In genomic region chr12:22264380-22264779, GRCh38 we compare ENCODE assay signal across 17 cellular contexts.
DNase-seq lines count a peak whose midpoint lies in the region; ATAC-seq, FAIRE-seq and TF ChIP-seq lines count a peak whose summit lies in the region.
"Had no signal": no experiment of that assay in that cellular context is flagged by ENCODE, and none has a peak within 500 bp of the region (broad histone marks: within the 10 kb centered on the region; RNA-seq: fewer than 3 reads in every experiment).

No MANE protein-coding gene starts in this region.

- H2BK5ac ChIP-seq in IMR-90 (ENCODE audit: low read depth, low read length, poor library complexity, severe bottlenecking): no peak overlapping the region

- H3K9me3 ChIP-seq in A549: no peaks in the 10 kb centered on the region
- H3K9me3 ChIP-seq in IMR-90 (ENCODE audit: control insufficient read depth, insufficient read depth, low read length): no peaks in the 10 kb centered on the region
- no peaks in the 10 kb centered on the region for H3K9me3 ChIP-seq in endodermal cell (ENCODE audit: control insufficient read depth, low read length)
- H3K9me3 ChIP-seq in neural progenitor cell (ENCODE audit: low read depth): no peaks in the 10 kb centered on the region
- H3K9me3 ChIP-seq: BE2C, Caco-2 had no signal

- no peak overlapping the region for H2AK9ac ChIP-seq in IMR-90 (replicated peaks; ENCODE audit: low read depth, low read length, poor library complexity)

- no peak overlapping the region for H2AFZ ChIP-seq in IMR-90 (replicated peaks; ENCODE audit: low read length, poor library complexity)
- H2AFZ ChIP-seq in neural progenitor cell (replicated peaks): no peak overlapping the region
- H2AFZ ChIP-seq: GM23248 had no signal

- TF ChIP-seq POLR2A in A549 (IDR thresholded peaks at IDR 0.05; ENCODE audit: low read length) (no peak), IMR-90 (IDR thresholded peaks at IDR 0.05; ENCODE audit: low read depth, low read length) (no peak)

- H3K4me3 Mint-ChIP-seq in endodermal cell (no peak overlapping the region), neural progenitor cell (no peak overlapping the region)
- H3K4me3 Mint-ChIP-seq: CD4-positive, CD25-positive, alpha-beta regulatory T cell had no signal

- H3K27me3 ChIP-seq in IMR-90 (ENCODE audit: control insufficient read depth, insufficient read depth, low read length) (no peaks in the 10 kb centered on the region), endodermal cell (ENCODE audit: control insufficient read depth, insufficient read depth, low read length, poor library complexity, severe bottlenecking) (no peaks in the 10 kb centered on the region), neural progenitor cell (no peaks in the 10 kb centered on the region)

- TF ChIP-seq CTCF in A549 (IDR thresholded peaks at IDR 0.05) (no peak), IMR-90 (conservative IDR thresholded peaks at IDR 0.05; ENCODE audit: low read depth, low read length) (no peak), endodermal cell (conservative IDR thresholded peaks at IDR 0.05) (no peak), neural progenitor cell (IDR thresholded peaks at IDR 0.05) (no peak)

- no peak overlapping the region for H3K56ac ChIP-seq in IMR-90 (ENCODE audit: extremely low read depth, insufficient read depth, low read length)

- CTCF ChIA-PET in A549 (lab: Yijun Ruan, JAX) (no interaction called here), IMR-90 (lab: Yijun Ruan, JAX) (interaction anchor here (1.8 kb wide), 1 partner anchor 11 kb away, joined by 5 read pairs; no protein-coding TSS in a partner anchor)

- no peak overlapping the region for H3K23ac ChIP-seq in IMR-90 (ENCODE audit: low read depth, low read length)

- no peaks in the 10 kb centered on the region for H3K79me1 ChIP-seq in IMR-90 (ENCODE audit: low read depth in 1 of 2, low read length in 2 of 2)

- H3F3A ChIP-seq in neural progenitor cell (ENCODE audit: low read depth): no peaks in the 10 kb centered on the region

- no peak overlapping the region for H3K14ac ChIP-seq in IMR-90 (replicated peaks; ENCODE audit: low read depth, low read length)

- H4K91ac ChIP-seq in IMR-90 (ENCODE audit: insufficient read depth, low read depth, low read length): no peak overlapping the region

- peaks cover 3% of the 10 kb centered on the region for H3K9me1 ChIP-seq in IMR-90 (ENCODE audit: insufficient read depth, low read length)

- no peak overlapping the region for H2BK120ac ChIP-seq in IMR-90 (ENCODE audit: low read depth, low read length)

- peaks cover 7% of the 10 kb centered on the region; the same call in 1 of the 3 replicates for H3K4me1 ChIP-seq in A549
- peaks cover 3% of the 10 kb centered on the region for H3K4me1 ChIP-seq in IMR-90 (ENCODE audit: control insufficient read depth, insufficient read depth, low read length)
- no peaks in the 10 kb centered on the region for H3K4me1 ChIP-seq in endodermal cell (ENCODE audit: control insufficient read depth, insufficient read depth, low read length)
- peaks cover 5% of the 10 kb centered on the region for H3K4me1 ChIP-seq in neural progenitor cell
- H3K4me1 ChIP-seq: BE2C, Caco-2 had no signal

- dilution Hi-C loops in IMR-90 (cut with HindIII; ENCODE audit: low sequenced_read_pairs, unreplicated experiment): no loop called here

- H3K27ac ChIP-seq in A549 (no peak overlapping the region), IMR-90 (ENCODE audit: insufficient read depth, low read length) (no peak overlapping the region), endodermal cell (ENCODE audit: low read depth, low read length) (peak overlapping the region; percentile 29), neural progenitor cell (no peak overlapping the region)
- H3K27ac ChIP-seq: GM23248 had no signal

- POLR2A ChIA-PET in A549 (lab: Yijun Ruan, JAX): no interaction called here
- POLR2A ChIA-PET in IMR-90 (lab: Charles Lee; ENCODE audit: unreplicated experiment): no interaction called here

- H3K36me3 Mint-ChIP-seq in endodermal cell (ENCODE audit: low read depth) (no peaks in the 10 kb centered on the region), neural progenitor cell (no peaks in the 10 kb centered on the region)

- FAIRE-seq in A549 (lab: Jason Lieb, UNC): no peak
- FAIRE-seq: G401.6, GM12891, GM19239, H54 had no signal

- no peak overlapping the region for H3K4ac ChIP-seq in IMR-90 (ENCODE audit: low read depth, low read length)

- in situ Hi-C loops in IMR-90 (cut with MboI; ENCODE audit: low sequenced_read_pairs): no loop called here

- ATAC-seq in A549 (no peak), IMR-90 (ENCODE audit: low read depth) (no peak)

- no peak overlapping the region for H3K4me3 ChIP-seq in A549
- H3K4me3 ChIP-seq in IMR-90 (ENCODE audit: insufficient read depth, low read depth, low read length): no peak overlapping the region
- no peak overlapping the region for H3K4me3 ChIP-seq in endodermal cell (ENCODE audit: low read length)
- H3K4me3 ChIP-seq in neural progenitor cell: no peak overlapping the region
- H3K4me3 ChIP-seq: GM23248 had no signal

- H2BK15ac ChIP-seq in IMR-90 (ENCODE audit: low read depth, low read length): no peak overlapping the region

- H3K4me2 ChIP-seq in A549 (no peak overlapping the region), IMR-90 (ENCODE audit: low read depth, low read length) (no peak overlapping the region), neural progenitor cell (no peak overlapping the region)

- no peak overlapping the region for H4K8ac ChIP-seq in IMR-90 (ENCODE audit: low read depth in 2 of 2, low read length in 2 of 2)

- H3K9me3 Mint-ChIP-seq in endodermal cell (peaks cover 2% of the 10 kb centered on the region), neural progenitor cell (no peaks in the 10 kb centered on the region)

- no peaks in the 10 kb centered on the region for H3K79me2 ChIP-seq in neural progenitor cell (ENCODE audit: low read depth)

- no peak for TF ChIP-seq EP300 in A549 (IDR thresholded peaks at IDR 0.05)

- no peaks in the 10 kb centered on the region for H3K27me3 Mint-ChIP-seq in endodermal cell (ENCODE audit: insufficient read depth)
- H3K27me3 Mint-ChIP-seq in neural progenitor cell (ENCODE audit: insufficient read depth, low read depth): no peaks in the 10 kb centered on the region
- H3K27me3 Mint-ChIP-seq: CD4-positive, CD25-positive, alpha-beta regulatory T cell had no signal

- no peaks in the 10 kb centered on the region for H4K20me1 ChIP-seq in IMR-90 (ENCODE audit: insufficient read depth, low read length)
- H4K20me1 ChIP-seq in neural progenitor cell (ENCODE audit: low read depth): no peaks in the 10 kb centered on the region

- peaks cover 15% of the 10 kb centered on the region for H3K4me1 Mint-ChIP-seq in endodermal cell
- H3K4me1 Mint-ChIP-seq in neural progenitor cell: peaks cover 27% of the 10 kb centered on the region

- no TSS peak for BruUV-seq in IMR-90 (replicated peaks; lab: Mats Ljungman, UMichigan)

- H3K36me3 ChIP-seq in IMR-90 (ENCODE audit: control insufficient read depth, insufficient read depth, low read length): no peaks in the 10 kb centered on the region
- H3K36me3 ChIP-seq in endodermal cell (ENCODE audit: control insufficient read depth, insufficient read depth, low read length): no peaks in the 10 kb centered on the region
- no peaks in the 10 kb centered on the region for H3K36me3 ChIP-seq in neural progenitor cell
- H3K36me3 ChIP-seq: BE2C had no signal

- H3K27ac Mint-ChIP-seq in endodermal cell (no peak overlapping the region), neural progenitor cell (peak overlapping the region; percentile 51)

- no peak overlapping the region for H3K18ac ChIP-seq in IMR-90 (ENCODE audit: low read depth, low read length)

- TF ChIP-seq RAD21 in A549 (conservative IDR thresholded peaks at IDR 0.05 in 1 of 2, IDR thresholded peaks at IDR 0.05 in 1 of 2): no peak
- no peak for TF ChIP-seq RAD21 in IMR-90 (IDR thresholded peaks at IDR 0.05; ENCODE audit: low read length)

- no peak overlapping the region for H3K9ac ChIP-seq in IMR-90 (ENCODE audit: low read depth, low read length)
- no peak overlapping the region for H3K9ac ChIP-seq in endodermal cell (ENCODE audit: extremely low read depth, low read length, poor library complexity, severe bottlenecking)
- no peak overlapping the region for H3K9ac ChIP-seq in neural progenitor cell
- H3K9ac ChIP-seq: GM23248 had no signal

- DNase-seq in A549 (ENCODE audit: low read depth in 1 of 2, low spot score in 1 of 2) (no peak), IMR-90 (no peak), endodermal cell (no peak), neural progenitor cell (ENCODE audit: low spot score) (no peak), NCI-H1092 (lab: John Stamatoyannopoulos, UW) (no peak), amygdala (lab: John Stamatoyannopoulos, UW) (no peak)
- DNase-seq: ACHN; BE2C; C1 segment of cervical spinal cord; Caco-2; CD4-positive, CD25-positive, alpha-beta regulatory T cell; GM23248; HCEC 1CT had no signal

- no peak overlapping the region for H2AK5ac ChIP-seq in IMR-90 (ENCODE audit: low read depth, low read length)

- WGBS in A549 (ENCODE audit: missing lambda C conversion rate): 54% methylated on average over 5 of the region's 5 CpGs
- no CpG with 5 or more reads among the region's 5 CpGs for WGBS in IMR-90 (ENCODE audit: extremely low coverage in 2 of 2, insufficient read length in 1 of 2), 2 experiments
- 92 to 96% methylated on average over 3 of the region's 5 CpGs for WGBS in endodermal cell (ENCODE audit: insufficient coverage in 1 of 2, insufficient read length in 1 of 2), 2 experiments

- H4K5ac ChIP-seq in IMR-90 (ENCODE audit: low read depth, low read length): no peak overlapping the region

- intact Hi-C loops in IMR-90 (cut with micrococcal nuclease): no loop called here

- H2BK20ac ChIP-seq in IMR-90 (ENCODE audit: low read depth, low read length): no peak overlapping the region

TF ChIP-seq in A549, 52 proteins besides CTCF, POLR2A, EP300 and RAD21:
- TF ChIP-seq JUN (IDR thresholded peaks at IDR 0.05) (no peak), MAFK (IDR thresholded peaks at IDR 0.05; ENCODE audit: partially characterized antibody) (peak; percentile 45)

TF ChIP-seq in IMR-90, 13 proteins besides CTCF, POLR2A, EP300 and RAD21:
- TF ChIP-seq MAFK (IDR thresholded peaks at IDR 0.05; ENCODE audit: low read depth, low read length): 0 out of 2 replicates have a peak, but pooled peaks have one; percentile 27
- TF ChIP-seq FOS (IDR thresholded peaks at IDR 0.05; ENCODE audit: low read depth, low read length): no peak
